Comparison of ENCODE assay signal across 2 cellular contexts in genomic region chr1:206841609-206842323, GRCh38.
TF ChIP-seq lines count a peak whose summit lies in the region.

No MANE protein-coding gene starts in this region.

TF ChIP-seq in SK-N-SH, 30 proteins besides CTCF, POLR2A, EP300 and RAD21 (continued from another document):
- no peak for TF ChIP-seq USF1 (IDR thresholded peaks at IDR 0.05; ENCODE audit: borderline replicate concordance, low read depth)
- TF ChIP-seq NRF1 (IDR thresholded peaks at IDR 0.05; ENCODE audit: low read depth, low read length), result no peak
- TF ChIP-seq RXRA (IDR thresholded peaks at IDR 0.05; ENCODE audit: borderline replicate concordance, low read depth), result no peak
- no peak for TF ChIP-seq SMC3 (IDR thresholded peaks at IDR 0.05; ENCODE audit: low read depth, low read length)
- no peak for TF ChIP-seq FOXJ3 (CRISPR knock-in tag; IDR thresholded peaks at IDR 0.05)
- no peak for TF ChIP-seq POLR2AphosphoS5 (IDR thresholded peaks at IDR 0.05; ENCODE audit: low read depth, low read length)
- no peak for TF ChIP-seq FOSL2 (IDR thresholded peaks at IDR 0.05; ENCODE audit: borderline replicate concordance, low read depth)
- no peak for TF ChIP-seq MAX (IDR thresholded peaks at IDR 0.05; ENCODE audit: low read depth)
- no peak for TF ChIP-seq RCOR1 (IDR thresholded peaks at IDR 0.05; ENCODE audit: low read length)
- no peak for TF ChIP-seq NFIC (IDR thresholded peaks at IDR 0.05; ENCODE audit: borderline replicate concordance)

TF ChIP-seq in SK-N-SH treated with all-trans-retinoic acid at 6 μM for 48 hours, 23 proteins besides CTCF, POLR2A, EP300 and RAD21 (continued from another document):
- TF ChIP-seq, protein P1, sequence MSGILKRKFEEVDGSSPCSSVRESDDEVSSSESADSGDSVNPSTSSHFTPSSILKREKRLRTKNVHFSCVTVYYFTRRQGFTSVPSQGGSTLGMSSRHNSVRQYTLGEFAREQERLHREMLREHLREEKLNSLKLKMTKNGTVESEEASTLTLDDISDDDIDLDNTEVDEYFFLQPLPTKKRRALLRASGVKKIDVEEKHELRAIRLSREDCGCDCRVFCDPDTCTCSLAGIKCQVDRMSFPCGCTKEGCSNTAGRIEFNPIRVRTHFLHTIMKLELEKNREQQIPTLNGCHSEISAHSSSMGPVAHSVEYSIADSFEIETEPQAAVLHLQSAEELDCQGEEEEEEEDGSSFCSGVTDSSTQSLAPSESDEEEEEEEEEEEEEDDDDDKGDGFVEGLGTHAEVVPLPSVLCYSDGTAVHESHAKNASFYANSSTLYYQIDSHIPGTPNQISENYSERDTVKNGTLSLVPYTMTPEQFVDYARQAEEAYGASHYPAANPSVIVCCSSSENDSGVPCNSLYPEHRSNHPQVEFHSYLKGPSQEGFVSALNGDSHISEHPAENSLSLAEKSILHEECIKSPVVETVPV (CRISPR knock-in tag; IDR thresholded peaks at IDR 0.05), result no peak
